ENCODE assay signal across 9 cellular contexts in genomic region chr13:113491982-113492381, GRCh38. TPM values are rescaled to one million over a fixed set of nuclear protein-coding genes. Genes with fewer than 3 reads are reported as not detected.
A peak's percentile ranks its signal among the peaks of the same experiment; 100 is the strongest.
DNase-seq lines count a peak whose midpoint lies in the region; ATAC-seq lines count a peak whose summit lies in the region.
"Had no signal": no experiment of that assay in that cellular context is flagged by ENCODE, and none has a peak within 500 bp of the region (broad histone marks: within the 10 kb centered on the region; RNA-seq: fewer than 3 reads in every experiment).

No MANE protein-coding gene starts in this region.

- H3K27ac Mint-ChIP-seq in activated CD4-positive, alpha-beta memory T cell treated with anti-CD3 and anti-CD28 coated beads for 36 hours, result no peak overlapping the region

- H3K9me3 Mint-ChIP-seq in activated CD4-positive, alpha-beta memory T cell treated with anti-CD3 and anti-CD28 coated beads for 36 hours, result no peaks in the 10 kb centered on the region

- H3K4me1 ChIP-seq in HAP-1 (peaks cover 21% of the 10 kb centered on the region), right cardiac atrium (ENCODE audit: control insufficient read depth, insufficient read depth, low read length) (peaks cover 8% of the 10 kb centered on the region), skeletal muscle tissue (ENCODE audit: control insufficient read depth in 3 of 3, insufficient read depth in 3 of 3, low read length in 3 of 3) (peaks cover 40 to 69% (median 56%) of the 10 kb centered on the region in 3 donors)

- H3K27ac ChIP-seq in right cardiac atrium (ENCODE audit: low read length), result peak overlapping the region; percentile 39
- peak overlapping the region; percentile 83 for H3K27ac ChIP-seq in skeletal muscle tissue (ENCODE audit: low read depth, low read length)

- in situ Hi-C loops in HAP-1 (cut with MboI; ENCODE audit: low sequenced_read_pairs), result no loop called here

- POLR2A ChIA-PET in activated CD4-positive, alpha-beta memory T cell treated with anti-CD3 and anti-CD28 coated beads for 36 hours (lab: Charles Lee), result no interaction called here

- no peak for ATAC-seq in right cardiac atrium

- no peaks in the 10 kb centered on the region for H3K27me3 Mint-ChIP-seq in activated CD4-positive, alpha-beta memory T cell treated with anti-CD3 and anti-CD28 coated beads for 36 hours

- H3K36me3 ChIP-seq in HAP-1 (replicated peaks), result peaks cover 28% of the 10 kb centered on the region
- H3K36me3 ChIP-seq in skeletal muscle tissue (ENCODE audit: control insufficient read depth in 3 of 3, insufficient read depth in 3 of 3, low read length in 3 of 3), result peaks cover 9 to 16% (median 13%) of the 10 kb centered on the region in 3 donors

- DNase-seq in HAP-1 (ENCODE audit: low spot score in 2 of 2) (no peak), right cardiac atrium (no peak), medulla oblongata (ENCODE audit: extremely low spot score) (no peak), COLO829 (ENCODE audit: low spot score) (no peak), epidermal melanocyte (ENCODE audit: insufficient read length, low spot score) (no peak), AG20443 (ENCODE audit: low spot score) (no peak)
- no peak for DNase-seq in activated CD4-positive, alpha-beta memory T cell treated with anti-CD3 and anti-CD28 coated beads for 36 hours
- DNase-seq: effector memory CD4-positive, alpha-beta T cell had no signal

- intact Hi-C loops in activated CD4-positive, alpha-beta memory T cell treated with anti-CD3 and anti-CD28 coated beads for 36 hours (cut with micrococcal nuclease), result loop anchor here (5.0 to 10.0 kb wide), 2 partner anchors 93 to 285 kb away; partner anchors contain the start of genes CUL4A, PCID2 and TFDP1
- intact Hi-C loops in right cardiac atrium (cut with DNase I), result no loop called here

- 62% methylated on average over 9 of the region's 9 CpGs for WGBS in right cardiac atrium

- no peaks in the 10 kb centered on the region for H3K9me3 ChIP-seq in HAP-1
- no peaks in the 10 kb centered on the region for H3K9me3 ChIP-seq in right cardiac atrium (ENCODE audit: control insufficient read depth, low read length)
- H3K9me3 ChIP-seq in skeletal muscle tissue (ENCODE audit: control insufficient read depth in 3 of 3, low read length in 3 of 3), result no peaks in the 10 kb centered on the region

- H3K36me3 Mint-ChIP-seq in activated CD4-positive, alpha-beta memory T cell treated with anti-CD3 and anti-CD28 coated beads for 36 hours, result peaks cover 26% of the 10 kb centered on the region

- no peaks in the 10 kb centered on the region for H3K27me3 ChIP-seq in HAP-1 (ENCODE audit: low read depth)
- H3K27me3 ChIP-seq in right cardiac atrium (ENCODE audit: control insufficient read depth, insufficient read depth), result no peaks in the 10 kb centered on the region
- no peaks in the 10 kb centered on the region for H3K27me3 ChIP-seq in skeletal muscle tissue (ENCODE audit: control insufficient read depth in 3 of 3, insufficient read depth in 3 of 3, low read length in 3 of 3)

- H3K4me1 Mint-ChIP-seq in activated CD4-positive, alpha-beta memory T cell treated with anti-CD3 and anti-CD28 coated beads for 36 hours (ENCODE audit: low read depth), result peaks cover 68% of the 10 kb centered on the region

- CTCF ChIA-PET in activated CD4-positive, alpha-beta memory T cell treated with anti-CD3 and anti-CD28 coated beads for 36 hours (lab: Charles Lee), result no interaction called here

- peak overlapping the region; percentile 72 to 95 (median 87) for H3K9ac ChIP-seq in skeletal muscle tissue (ENCODE audit: low read depth in 1 of 3, low read length in 3 of 3)

- H3K4me3 ChIP-seq in HAP-1, result peak overlapping the region; percentile 64
- peak overlapping the region; percentile 68 for H3K4me3 ChIP-seq in right cardiac atrium (ENCODE audit: low read length)
- H3K4me3 ChIP-seq in skeletal muscle tissue (ENCODE audit: low read length in 3 of 3), result peak overlapping the region; percentile 80 to 88 (median 81)

- peak overlapping the region; percentile 73 for H3K4me3 Mint-ChIP-seq in activated CD4-positive, alpha-beta memory T cell treated with anti-CD3 and anti-CD28 coated beads for 36 hours

RNA-seq across cellular contexts. Expression of gene DCUN1D2, which starts 1.5 kb away (rescaled TPM):
- 10 to 100 TPM; 14.4 to 15.8 TPM for total RNA-seq in activated CD4-positive, alpha-beta memory T cell treated with anti-CD3 and anti-CD28 coated beads for 36 hours
- 100 to 1,000 TPM; 124 to 160 (median 142) TPM for total RNA-seq in right cardiac atrium
- polyA plus RNA-seq in right cardiac atrium, result 91.6 TPM
- 7.8 TPM for total RNA-seq in skeletal muscle tissue

RNA-seq across cellular contexts. Expression of gene ADPRHL1, which starts 38.7 kb away (rescaled TPM):
- under 1 TPM; 0.50 to 0.56 TPM for total RNA-seq in activated CD4-positive, alpha-beta memory T cell treated with anti-CD3 and anti-CD28 coated beads for 36 hours
- total RNA-seq in right cardiac atrium, result 100 to 1,000 TPM; 320 to 446 (median 375) TPM
- 280 TPM for polyA plus RNA-seq in right cardiac atrium
- 124 TPM for total RNA-seq in skeletal muscle tissue

Comparison
In these comparisons a context has a peak if more than half of its experiments do, and no peak if none do; other contexts are left out.
1. RNA of gene DCUN1D2, which starts 1.5 kb away (total RNA-seq): 124 to 160 TPM in right cardiac atrium; 14.4 to 15.8 TPM in activated CD4-positive, alpha-beta memory T cell treated with anti-CD3 and anti-CD28 coated beads for 36 hours and 7.8 TPM in skeletal muscle tissue (single experiment); every median in the first group is over 4 times any median in the second.
2. RNA of gene ADPRHL1, which starts 38.7 kb away (total RNA-seq): 320 to 446 TPM in right cardiac atrium and 124 TPM in skeletal muscle tissue (single experiment); 0.50 to 0.56 TPM in activated CD4-positive, alpha-beta memory T cell treated with anti-CD3 and anti-CD28 coated beads for 36 hours; every median in the first group is over 10 times any median in the second.
3. Peak in every context shown above with its lines, with median percentiles within 50 percentile points of each other: H3K4me3 ChIP-seq.